In the genomic region with DNA sequence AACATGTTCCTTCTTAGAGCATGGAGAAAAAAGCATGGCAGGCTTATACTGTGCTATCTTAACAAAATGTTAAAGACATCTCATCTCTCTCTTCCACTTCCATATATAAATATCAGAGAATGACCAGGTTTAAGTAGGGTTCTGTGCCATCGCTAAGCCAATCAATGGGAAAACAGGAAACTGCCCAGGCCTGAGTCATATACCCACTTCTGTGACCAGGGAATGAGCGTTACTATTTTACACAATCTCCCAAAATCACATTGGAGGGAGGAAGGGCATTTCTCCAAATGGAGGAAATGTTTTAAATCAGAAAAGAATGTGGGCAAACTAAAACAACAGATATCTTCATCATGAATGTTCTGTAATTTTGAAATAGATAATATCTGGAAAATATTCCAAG, we compare ENCODE assay signal across 3 cellular contexts. TPM values are rescaled to one million over a fixed set of nuclear protein-coding genes. Genes with fewer than 3 reads are reported as not detected.
"Had no signal": no experiment of that assay in that cellular context is flagged by ENCODE, and none has a peak within 500 bp of the region (broad histone marks: within the 10 kb centered on the region; RNA-seq: fewer than 3 reads in every experiment).

No MANE protein-coding gene starts in this region.

RNA-seq across cellular contexts. Expression of a gene that starts 54.2 kb away (rescaled TPM):
- total RNA-seq: activated CD8-positive, alpha-beta T cell treated with anti-CD3 and anti-CD28 coated beads for 36 hours; activated naive CD8-positive, alpha-beta T cell treated with anti-CD3 and anti-CD28 coated beads for 36 hours; activated T-cell treated with anti-CD3 and anti-CD28 coated beads, Interleukin-2, amount 50 U/mL, for 72 hours had no signal
